ENCODE assay signal across 10 cellular contexts in the genomic region with DNA sequence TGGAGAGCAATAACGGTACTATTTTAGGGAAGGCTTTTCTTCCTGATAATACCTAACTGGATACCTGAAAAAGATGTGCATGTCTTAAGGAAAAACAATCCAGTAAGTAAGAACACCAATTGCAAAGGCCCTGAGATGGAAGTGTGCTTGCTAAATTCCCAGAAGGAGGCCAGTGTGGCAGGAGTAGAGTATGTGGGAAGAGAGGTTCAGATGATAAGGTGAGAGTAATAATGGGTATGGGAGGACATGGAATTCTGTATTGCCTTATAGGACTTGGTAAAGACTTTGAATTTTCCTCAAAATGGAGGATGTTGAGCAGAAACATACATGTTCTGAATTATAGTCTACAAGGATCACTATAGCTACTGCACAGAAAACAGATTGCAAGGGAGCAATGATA.
"Had no signal": no experiment of that assay in that cellular context is flagged by ENCODE, and none has a peak within 500 bp of the region (broad histone marks: within the 10 kb centered on the region; RNA-seq: fewer than 3 reads in every experiment).

No MANE protein-coding gene starts in this region.

- H3K4me3 ChIP-seq: GM23248, GM23338, HAP-1 had no signal

- H3K4me1 Mint-ChIP-seq: GM23338, H9 had no signal

- H3K9ac ChIP-seq: GM23248 had no signal

- H3K9me3 ChIP-seq: HAP-1 had no signal

- H3K4me1 ChIP-seq: HAP-1 had no signal

- H3K27ac Mint-ChIP-seq: GM23338, H9, HFFc6 had no signal

- FAIRE-seq: H1, H54 had no signal

- H2AFZ ChIP-seq: GM23248, GM23338 had no signal

- H3K36me3 ChIP-seq: HAP-1 had no signal

- DNase-seq: GM23248, GOT3, H7, H9, HCEC 1CT, HFFc6 had no signal

- H3K27ac ChIP-seq: GM23248 had no signal

- H3K4me3 Mint-ChIP-seq: GM23338, H9, HFFc6 had no signal

- ATAC-seq: GM23338 had no signal

- H3K4me2 ChIP-seq: GM23338 had no signal
